Comparison of ENCODE assay signal across 1 cellular context in the genomic region with DNA sequence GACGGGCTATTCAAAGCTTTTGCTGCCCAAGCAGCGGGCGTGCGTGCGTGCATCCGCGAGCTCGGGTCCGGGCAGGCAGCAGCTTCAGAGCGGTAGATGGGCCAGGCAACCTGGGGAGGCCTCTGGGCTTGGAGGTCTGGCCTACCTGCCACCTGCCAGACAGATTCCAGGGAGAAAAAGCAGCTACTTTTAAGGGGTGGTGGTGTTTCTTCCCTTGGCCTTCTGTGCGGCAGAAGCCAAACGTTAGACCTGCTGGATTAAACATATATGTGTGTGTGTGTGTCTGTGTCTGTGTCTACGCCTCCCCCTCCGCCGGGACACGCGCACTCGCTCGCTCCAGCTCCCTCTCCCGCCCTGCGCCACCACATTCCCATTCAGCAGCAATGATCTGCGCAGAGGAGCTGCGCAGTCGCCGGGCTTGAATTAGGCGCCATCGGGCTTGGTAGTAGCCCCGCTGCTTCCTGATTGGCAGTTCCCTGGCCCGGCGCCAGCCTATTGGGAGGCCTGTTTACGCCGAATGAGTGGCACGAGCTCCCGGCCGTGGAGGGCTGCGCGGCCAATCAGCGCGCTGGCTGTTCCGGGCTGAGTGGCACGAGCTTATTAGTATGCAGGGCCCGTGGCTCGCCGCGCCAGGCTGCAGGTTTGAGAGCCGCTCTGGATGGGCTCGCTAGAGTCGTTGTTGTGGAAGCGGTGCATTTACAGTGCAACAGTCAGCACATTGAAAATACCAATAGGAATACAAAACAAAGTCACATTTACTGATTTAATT.
A peak's percentile ranks its signal among the peaks of the same experiment; 100 is the strongest.
TF ChIP-seq lines count a peak whose summit lies in the region.

A gene (plus strand): TSS at position 627 of the 769 bp plus-strand sequence. CDS start 4,283 bp downstream, outside the sequence.

TF ChIP-seq in H1, 55 proteins besides CTCF, POLR2A, EP300 and RAD21 (continued from another document):
- TF ChIP-seq FOSL1 (IDR thresholded peaks at IDR 0.05; ENCODE audit: insufficient read depth, low read depth, low read length) (no peak), TAF1 (IDR thresholded peaks at IDR 0.05; ENCODE audit: low read depth, low read length) (0 out of 2 replicates have a peak, but pooled peaks have one; percentile 10), SIN3A (conservative IDR thresholded peaks at IDR 0.05 in 1 of 2, IDR thresholded peaks at IDR 0.05 in 1 of 2; ENCODE audit: low read depth in 1 of 2, low read length in 2 of 2) (0 out of 4 replicates have a peak, but pooled peaks of 1 of the 2 experiments have one; percentile 17), SIX5 (IDR thresholded peaks at IDR 0.05; ENCODE audit: low read depth, low read length) (no peak), HDAC6 (IDR thresholded peaks at IDR 0.05; ENCODE audit: low read depth, low read length) (no peak), KDM4A (IDR thresholded peaks at IDR 0.05; ENCODE audit: low read depth, low read length, severe bottlenecking) (peak; percentile 16), NRF1 (IDR thresholded peaks at IDR 0.05; ENCODE audit: low read depth, low read length) (peak; percentile 88), PHF8 (conservative IDR thresholded peaks at IDR 0.05; ENCODE audit: low read depth, low read length) (no peak), POU5F1 (IDR thresholded peaks at IDR 0.05; ENCODE audit: low read depth, low read length) (no peak), CREB1 (IDR thresholded peaks at IDR 0.05) (peak; percentile 62), SIRT6 (IDR thresholded peaks at IDR 0.05; ENCODE audit: low read length) (no peak), SP4 (IDR thresholded peaks at IDR 0.05; ENCODE audit: low read length) (no peak), CHD2 (IDR thresholded peaks at IDR 0.05; ENCODE audit: low read length) (peak; percentile 69; the same call in 1 of the 2 replicates), NANOG (IDR thresholded peaks at IDR 0.05; ENCODE audit: insufficient read depth, low read depth, low read length, poor library complexity, severe bottlenecking) (no peak), SP2 (IDR thresholded peaks at IDR 0.05; ENCODE audit: low read length) (peak; percentile 43), KDM1A (IDR thresholded peaks at IDR 0.05; ENCODE audit: borderline replicate concordance, low read length) (no peak), BACH1 (IDR thresholded peaks at IDR 0.05; ENCODE audit: low read length) (0 out of 2 replicates have a peak, but pooled peaks have one; percentile 61), CBX8 (IDR thresholded peaks at IDR 0.05; ENCODE audit: borderline replicate concordance, low read depth, low read length) (no peak), HDAC2 (IDR thresholded peaks at IDR 0.05; ENCODE audit: borderline replicate concordance in 1 of 2, low read depth in 2 of 2, low read length in 2 of 2) (0 out of 4 replicates have a peak, but pooled peaks of 1 of the 2 experiments have one; percentile 25), SRF (IDR thresholded peaks at IDR 0.05; ENCODE audit: low read depth, low read length) (no peak), RNF2 (IDR thresholded peaks at IDR 0.05; ENCODE audit: borderline replicate concordance, low read depth, low read length, missing control alignments, poor library complexity, severe bottlenecking) (no peak), TBP (IDR thresholded peaks at IDR 0.05; ENCODE audit: low read depth, low read length) (peak; percentile 32; the same call in 1 of the 2 replicates), CBX5 (IDR thresholded peaks at IDR 0.05; ENCODE audit: low read depth, low read length) (no peak), SP1 (IDR thresholded peaks at IDR 0.05; ENCODE audit: low read depth, low read length) (peak; percentile 89; the same call in 1 of the 2 replicates), BCL11A (IDR thresholded peaks at IDR 0.05; ENCODE audit: low read depth in 2 of 2, low read length in 2 of 2) (no peak), SUZ12 (IDR thresholded peaks at IDR 0.05; ENCODE audit: low read length) (no peak), POLR2AphosphoS5 (IDR thresholded peaks at IDR 0.05; ENCODE audit: low read depth, low read length) (no peak)
- TF ChIP-seq, protein P1, sequence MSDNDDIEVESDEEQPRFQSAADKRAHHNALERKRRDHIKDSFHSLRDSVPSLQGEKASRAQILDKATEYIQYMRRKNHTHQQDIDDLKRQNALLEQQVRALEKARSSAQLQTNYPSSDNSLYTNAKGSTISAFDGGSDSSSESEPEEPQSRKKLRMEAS (IDR thresholded peaks at IDR 0.05) = peak; percentile 86
- TF ChIP-seq, protein P2, sequence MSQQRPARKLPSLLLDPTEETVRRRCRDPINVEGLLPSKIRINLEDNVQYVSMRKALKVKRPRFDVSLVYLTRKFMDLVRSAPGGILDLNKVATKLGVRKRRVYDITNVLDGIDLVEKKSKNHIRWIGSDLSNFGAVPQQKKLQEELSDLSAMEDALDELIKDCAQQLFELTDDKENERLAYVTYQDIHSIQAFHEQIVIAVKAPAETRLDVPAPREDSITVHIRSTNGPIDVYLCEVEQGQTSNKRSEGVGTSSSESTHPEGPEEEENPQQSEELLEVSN (IDR thresholded peaks at IDR 0.05) = peak; percentile 93
